2 cellular contexts compared by ENCODE assay signal in the genomic region with DNA sequence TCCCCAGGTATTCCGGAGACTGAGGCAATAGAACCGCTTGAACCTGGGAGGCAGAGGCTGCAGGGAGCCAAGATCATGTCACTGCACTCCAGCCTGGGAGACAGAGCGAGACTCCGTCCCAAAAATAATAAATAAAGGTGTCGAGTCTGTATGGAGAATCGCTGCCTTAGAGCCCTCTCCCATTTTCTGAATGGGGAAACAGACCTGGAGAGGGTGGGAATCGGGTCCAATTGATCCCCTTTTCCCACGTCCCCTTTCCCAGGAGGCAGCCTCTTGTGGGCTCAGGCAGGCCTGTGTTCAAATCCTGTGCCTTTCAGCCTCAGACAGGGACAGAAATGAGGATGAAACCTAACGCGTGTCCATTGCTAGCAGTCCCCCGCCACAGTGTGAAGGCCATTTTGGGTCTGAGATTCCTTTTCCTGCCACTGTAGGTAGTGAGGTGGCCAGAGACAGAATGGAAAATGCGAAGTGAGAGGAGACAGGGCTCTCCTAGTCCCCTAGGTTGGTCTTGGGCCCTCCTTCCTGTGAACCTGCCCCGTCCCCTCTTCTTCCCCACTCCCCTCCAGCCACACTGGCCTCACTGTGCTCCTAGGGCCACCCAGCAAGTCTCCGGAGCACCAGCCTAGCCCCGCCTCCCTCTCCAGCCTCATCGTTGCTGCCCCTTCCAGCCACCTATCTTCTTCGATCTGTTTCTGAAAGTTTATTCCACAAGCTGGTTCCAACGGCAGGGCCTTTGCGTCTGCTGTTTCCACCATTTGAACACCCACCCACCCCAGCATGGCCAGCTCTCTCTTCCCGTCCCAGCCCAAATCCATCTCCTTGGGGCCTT.
TF ChIP-seq lines count a peak whose summit lies in the region.

No MANE protein-coding gene starts in this region.

TF ChIP-seq in GM23338, 12 proteins besides CTCF, POLR2A, EP300 and RAD21 (continues in another document):
- TF ChIP-seq, protein P1, sequence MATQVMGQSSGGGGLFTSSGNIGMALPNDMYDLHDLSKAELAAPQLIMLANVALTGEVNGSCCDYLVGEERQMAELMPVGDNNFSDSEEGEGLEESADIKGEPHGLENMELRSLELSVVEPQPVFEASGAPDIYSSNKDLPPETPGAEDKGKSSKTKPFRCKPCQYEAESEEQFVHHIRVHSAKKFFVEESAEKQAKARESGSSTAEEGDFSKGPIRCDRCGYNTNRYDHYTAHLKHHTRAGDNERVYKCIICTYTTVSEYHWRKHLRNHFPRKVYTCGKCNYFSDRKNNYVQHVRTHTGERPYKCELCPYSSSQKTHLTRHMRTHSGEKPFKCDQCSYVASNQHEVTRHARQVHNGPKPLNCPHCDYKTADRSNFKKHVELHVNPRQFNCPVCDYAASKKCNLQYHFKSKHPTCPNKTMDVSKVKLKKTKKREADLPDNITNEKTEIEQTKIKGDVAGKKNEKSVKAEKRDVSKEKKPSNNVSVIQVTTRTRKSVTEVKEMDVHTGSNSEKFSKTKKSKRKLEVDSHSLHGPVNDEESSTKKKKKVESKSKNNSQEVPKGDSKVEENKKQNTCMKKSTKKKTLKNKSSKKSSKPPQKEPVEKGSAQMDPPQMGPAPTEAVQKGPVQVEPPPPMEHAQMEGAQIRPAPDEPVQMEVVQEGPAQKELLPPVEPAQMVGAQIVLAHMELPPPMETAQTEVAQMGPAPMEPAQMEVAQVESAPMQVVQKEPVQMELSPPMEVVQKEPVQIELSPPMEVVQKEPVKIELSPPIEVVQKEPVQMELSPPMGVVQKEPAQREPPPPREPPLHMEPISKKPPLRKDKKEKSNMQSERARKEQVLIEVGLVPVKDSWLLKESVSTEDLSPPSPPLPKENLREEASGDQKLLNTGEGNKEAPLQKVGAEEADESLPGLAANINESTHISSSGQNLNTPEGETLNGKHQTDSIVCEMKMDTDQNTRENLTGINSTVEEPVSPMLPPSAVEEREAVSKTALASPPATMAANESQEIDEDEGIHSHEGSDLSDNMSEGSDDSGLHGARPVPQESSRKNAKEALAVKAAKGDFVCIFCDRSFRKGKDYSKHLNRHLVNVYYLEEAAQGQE (IDR thresholded peaks at IDR 0.05; ENCODE audit: unreplicated experiment), result no peak
- TF ChIP-seq, protein P2, sequence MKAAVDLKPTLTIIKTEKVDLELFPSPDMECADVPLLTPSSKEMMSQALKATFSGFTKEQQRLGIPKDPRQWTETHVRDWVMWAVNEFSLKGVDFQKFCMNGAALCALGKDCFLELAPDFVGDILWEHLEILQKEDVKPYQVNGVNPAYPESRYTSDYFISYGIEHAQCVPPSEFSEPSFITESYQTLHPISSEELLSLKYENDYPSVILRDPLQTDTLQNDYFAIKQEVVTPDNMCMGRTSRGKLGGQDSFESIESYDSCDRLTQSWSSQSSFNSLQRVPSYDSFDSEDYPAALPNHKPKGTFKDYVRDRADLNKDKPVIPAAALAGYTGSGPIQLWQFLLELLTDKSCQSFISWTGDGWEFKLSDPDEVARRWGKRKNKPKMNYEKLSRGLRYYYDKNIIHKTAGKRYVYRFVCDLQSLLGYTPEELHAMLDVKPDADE (IDR thresholded peaks at IDR 0.05), result no peak
- TF ChIP-seq ZNF114 (CRISPR knock-in tag; IDR thresholded peaks at IDR 0.05) (no peak), POLR2AphosphoS5 (IDR thresholded peaks at IDR 0.05; ENCODE audit: low read depth) (no peak; the same call in 1 of the 2 replicates), CREB1 (CRISPR knock-in tag; IDR thresholded peaks at IDR 0.05; ENCODE audit: low read depth) (no peak), NANOG (IDR thresholded peaks at IDR 0.05; ENCODE audit: borderline replicate concordance) (no peak), EZH2 (IDR thresholded peaks at IDR 0.05; ENCODE audit: low read depth, unreplicated experiment) (no peak), JUNB (IDR thresholded peaks at IDR 0.05; ENCODE audit: unreplicated experiment) (no peak)

TF ChIP-seq in GM12878, 131 proteins besides CTCF, POLR2A, EP300 and RAD21:
- no peak for TF ChIP-seq NR2F1 (conservative IDR thresholded peaks at IDR 0.05)
- TF ChIP-seq ZZZ3 (IDR thresholded peaks at IDR 0.05; ENCODE audit: control insufficient read depth, insufficient read length, low read depth), result no peak
- no peak for TF ChIP-seq ZNF217 (IDR thresholded peaks at IDR 0.05)
- TF ChIP-seq, protein P3, sequence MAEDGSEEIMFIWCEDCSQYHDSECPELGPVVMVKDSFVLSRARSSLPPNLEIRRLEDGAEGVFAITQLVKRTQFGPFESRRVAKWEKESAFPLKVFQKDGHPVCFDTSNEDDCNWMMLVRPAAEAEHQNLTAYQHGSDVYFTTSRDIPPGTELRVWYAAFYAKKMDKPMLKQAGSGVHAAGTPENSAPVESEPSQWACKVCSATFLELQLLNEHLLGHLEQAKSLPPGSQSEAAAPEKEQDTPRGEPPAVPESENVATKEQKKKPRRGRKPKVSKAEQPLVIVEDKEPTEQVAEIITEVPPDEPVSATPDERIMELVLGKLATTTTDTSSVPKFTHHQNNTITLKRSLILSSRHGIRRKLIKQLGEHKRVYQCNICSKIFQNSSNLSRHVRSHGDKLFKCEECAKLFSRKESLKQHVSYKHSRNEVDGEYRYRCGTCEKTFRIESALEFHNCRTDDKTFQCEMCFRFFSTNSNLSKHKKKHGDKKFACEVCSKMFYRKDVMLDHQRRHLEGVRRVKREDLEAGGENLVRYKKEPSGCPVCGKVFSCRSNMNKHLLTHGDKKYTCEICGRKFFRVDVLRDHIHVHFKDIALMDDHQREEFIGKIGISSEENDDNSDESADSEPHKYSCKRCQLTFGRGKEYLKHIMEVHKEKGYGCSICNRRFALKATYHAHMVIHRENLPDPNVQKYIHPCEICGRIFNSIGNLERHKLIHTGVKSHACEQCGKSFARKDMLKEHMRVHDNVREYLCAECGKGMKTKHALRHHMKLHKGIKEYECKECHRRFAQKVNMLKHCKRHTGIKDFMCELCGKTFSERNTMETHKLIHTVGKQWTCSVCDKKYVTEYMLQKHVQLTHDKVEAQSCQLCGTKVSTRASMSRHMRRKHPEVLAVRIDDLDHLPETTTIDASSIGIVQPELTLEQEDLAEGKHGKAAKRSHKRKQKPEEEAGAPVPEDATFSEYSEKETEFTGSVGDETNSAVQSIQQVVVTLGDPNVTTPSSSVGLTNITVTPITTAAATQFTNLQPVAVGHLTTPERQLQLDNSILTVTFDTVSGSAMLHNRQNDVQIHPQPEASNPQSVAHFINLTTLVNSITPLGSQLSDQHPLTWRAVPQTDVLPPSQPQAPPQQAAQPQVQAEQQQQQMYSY (CRISPR knock-in tag; IDR thresholded peaks at IDR 0.05), result no peak
- peak; percentile 40; the same call in 1 of the 2 replicates for TF ChIP-seq POLR2AphosphoS5 (IDR thresholded peaks at IDR 0.05; ENCODE audit: low read length)
